In the genomic region with DNA sequence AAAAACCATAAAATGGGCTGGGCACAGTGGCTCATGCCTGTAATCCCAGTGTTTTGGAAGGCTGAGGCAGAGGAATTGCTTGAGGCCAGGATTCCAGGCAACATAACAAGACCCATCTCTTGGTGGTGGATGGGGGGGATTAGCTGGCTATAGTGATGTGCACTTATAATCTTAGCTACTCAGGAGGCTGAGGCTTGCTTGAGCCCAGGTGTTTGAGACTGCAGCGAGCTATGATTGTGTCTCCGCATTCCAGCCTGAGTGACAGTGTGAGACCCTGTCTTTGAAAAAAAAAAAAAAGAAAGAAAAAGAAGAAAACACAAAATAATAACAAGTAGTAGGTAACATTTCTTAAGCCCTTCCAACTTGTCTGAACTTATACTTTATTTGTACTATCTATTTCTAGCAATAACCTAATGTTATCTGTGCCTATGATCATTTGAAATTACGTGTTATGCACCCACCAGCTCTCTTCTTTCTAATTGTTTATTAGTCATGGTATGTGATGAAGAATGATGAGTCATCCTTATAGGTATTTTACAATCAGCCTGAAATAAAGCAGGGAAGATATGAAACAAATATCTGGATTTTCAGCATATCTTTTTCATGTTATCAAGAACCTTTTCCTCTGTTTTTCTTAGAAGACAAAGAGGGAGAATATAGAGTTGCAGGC, we compare ENCODE assay signal across 23 cellular contexts.
A peak's percentile ranks its signal among the peaks of the same experiment; 100 is the strongest.
DNase-seq lines count a peak whose midpoint lies in the region; ATAC-seq and TF ChIP-seq lines count a peak whose summit lies in the region.
"Had no signal": no experiment of that assay in that cellular context is flagged by ENCODE, and none has a peak within 500 bp of the region (broad histone marks: within the 10 kb centered on the region; RNA-seq: fewer than 3 reads in every experiment).

No MANE protein-coding gene starts in this region.

- H4K20me1 ChIP-seq in GM23248 (ENCODE audit: insufficient read depth): no peaks in the 10 kb centered on the region

- H3K9ac ChIP-seq in GM23248: no peak overlapping the region

- in situ Hi-C loops in GM23248 (cut with MboI) (no loop called here), astrocyte of the spinal cord (cut with HindIII; ENCODE audit: low sequenced_read_pairs) (no loop called here)

- TF ChIP-seq CTCF in astrocyte of the spinal cord (IDR thresholded peaks at IDR 0.05; ENCODE audit: low read depth, low read length): no peak

- H3K27ac Mint-ChIP-seq in activated T-helper 2 cell treated with anti-CD3 and anti-CD28 coated beads, Interferon-gamma antibody, Interleukin-2, Interleukin-4, amounts not matched to agents 10 μg/mL and 5 μg/mL and 100 μg/mL, durations not matched to agents 14 hours and 24 hours and 36 hours: no peak overlapping the region
- H3K27ac Mint-ChIP-seq: natural killer cell; stimulated activated effector memory CD8-positive, alpha-beta T cell treated with anti-CD3 and anti-CD28 coated beads, Interleukin-12 subunit alpha, Interleukin-12 subunit beta, amount 100 ng/mL, for 72 hours had no signal

- ATAC-seq in HG02763 (IDR thresholded peaks at IDR 0.05; ENCODE audit: unreplicated experiment) (no peak), GM18909 (IDR thresholded peaks at IDR 0.05; ENCODE audit: poor library complexity, unreplicated experiment) (no peak)
- ATAC-seq: natural killer cell; stimulated activated effector memory CD8-positive, alpha-beta T cell treated with anti-CD3 and anti-CD28 coated beads, Interleukin-12 subunit alpha, Interleukin-12 subunit beta, amount 100 ng/mL, for 72 hours had no signal

- no peak overlapping the region for H3K4me2 ChIP-seq in GM23248 (ENCODE audit: unreplicated experiment)

- no peaks in the 10 kb centered on the region for H3K9me3 Mint-ChIP-seq in activated T-helper 2 cell treated with anti-CD3 and anti-CD28 coated beads, Interferon-gamma antibody, Interleukin-2, Interleukin-4, amounts not matched to agents 10 μg/mL and 5 μg/mL and 100 μg/mL, durations not matched to agents 14 hours and 24 hours and 36 hours

- no peak overlapping the region for H3K4me3 ChIP-seq in GM23248
- no peak overlapping the region for H3K4me3 ChIP-seq in astrocyte of the spinal cord (ENCODE audit: low read depth, low read length)
- H3K4me3 ChIP-seq: ascending aorta, colonic mucosa, lung, prostate gland, thoracic aorta had no signal

- H3K4me1 ChIP-seq in GM23248 (ENCODE audit: insufficient read depth): peaks cover 33% of the 10 kb centered on the region
- H3K4me1 ChIP-seq: ascending aorta, colonic mucosa, prostate gland had no signal

- DNase-seq in GM23248 (peak; percentile 65), NCI-H69 (lab: John Stamatoyannopoulos, UW) (peak; percentile 3), astrocyte of the spinal cord (ENCODE audit: low read depth, low spot score) (peak; percentile 20), lung microvascular endothelial cell (ENCODE audit: low read depth in 2 of 2) (peak; percentile 3 to 11), germinal center (ENCODE audit: low spot score) (no peak)
- DNase-seq in activated T-helper 2 cell treated with anti-CD3 and anti-CD28 coated beads, Interferon-gamma antibody, Interleukin-2, Interleukin-4, amounts not matched to agents 10 μg/mL and 5 μg/mL and 100 μg/mL, durations not matched to agents 14 hours and 24 hours and 36 hours (ENCODE audit: low spot score): no peak
- DNase-seq: activated CD4-positive, alpha-beta T cell treated with anti-CD3 and anti-CD28 coated beads for 48 hours; activated CD8-positive, alpha-beta memory T cell treated with anti-CD3 and anti-CD28 coated beads, Interleukin-2, amount 50 U/mL, for 4 hours; activated gamma-delta T cell treated with Interleukin-2 at 50 U/mL for 16 hours; AML-193; Calu3; colonic mucosa; Karpas-422; natural killer cell; NCI-H1436 treated with DMSO at 0.1 percent for 48 hours; stimulated activated CD4-positive, alpha-beta T cell treated with anti-CD3 and anti-CD28 coated beads, Interleukin-12 subunit alpha, Interleukin-12 subunit beta, amount 100 ng/mL, for 4 hours had no signal

- H3K9me3 ChIP-seq in GM23248 (ENCODE audit: low read depth): no peaks in the 10 kb centered on the region
- H3K9me3 ChIP-seq: ascending aorta, colonic mucosa, prostate gland, thoracic aorta had no signal

- 66 to 70% methylated on average over 3 of the region's 3 CpGs for WGBS in GM23248 (ENCODE audit: low coverage in 1 of 2, low lambda C conversion rate in 2 of 2, missing lambda C conversion rate in 2 of 2), 2 experiments

- no peaks in the 10 kb centered on the region for H3K36me3 ChIP-seq in GM23248 (ENCODE audit: low read depth)
- H3K36me3 ChIP-seq: ascending aorta, colonic mucosa, prostate gland, thoracic aorta had no signal

- H3K79me2 ChIP-seq in GM23248 (ENCODE audit: insufficient read depth): no peaks in the 10 kb centered on the region

- H3K27ac ChIP-seq in GM23248: no peak overlapping the region
- H3K27ac ChIP-seq: ascending aorta, colonic mucosa, prostate gland, thoracic aorta had no signal

- no peaks in the 10 kb centered on the region for H3K27me3 Mint-ChIP-seq in activated T-helper 2 cell treated with anti-CD3 and anti-CD28 coated beads, Interferon-gamma antibody, Interleukin-2, Interleukin-4, amounts not matched to agents 10 μg/mL and 5 μg/mL and 100 μg/mL, durations not matched to agents 14 hours and 24 hours and 36 hours (ENCODE audit: low read depth)

- H3F3A ChIP-seq in GM23248 (ENCODE audit: insufficient read depth): peaks cover 19% of the 10 kb centered on the region

- peaks cover 2% of the 10 kb centered on the region for H3K4me1 Mint-ChIP-seq in activated T-helper 2 cell treated with anti-CD3 and anti-CD28 coated beads, Interferon-gamma antibody, Interleukin-2, Interleukin-4, amounts not matched to agents 10 μg/mL and 5 μg/mL and 100 μg/mL, durations not matched to agents 14 hours and 24 hours and 36 hours (ENCODE audit: low read depth)
- H3K4me1 Mint-ChIP-seq: natural killer cell; stimulated activated effector memory CD8-positive, alpha-beta T cell treated with anti-CD3 and anti-CD28 coated beads, Interleukin-12 subunit alpha, Interleukin-12 subunit beta, amount 100 ng/mL, for 72 hours had no signal

- H3K27me3 ChIP-seq in GM23248 (replicated peaks; ENCODE audit: insufficient read depth): no peaks in the 10 kb centered on the region
- H3K27me3 ChIP-seq: ascending aorta, colonic mucosa had no signal

- intact Hi-C loops in activated T-helper 2 cell treated with anti-CD3 and anti-CD28 coated beads, Interferon-gamma antibody, Interleukin-2, Interleukin-4, amounts not matched to agents 10 μg/mL and 5 μg/mL and 100 μg/mL, durations not matched to agents 14 hours and 24 hours and 36 hours (cut with micrococcal nuclease): no loop called here

- no peak overlapping the region for H2AFZ ChIP-seq in GM23248

- no peak overlapping the region for H3K4me3 Mint-ChIP-seq in activated T-helper 2 cell treated with anti-CD3 and anti-CD28 coated beads, Interferon-gamma antibody, Interleukin-2, Interleukin-4, amounts not matched to agents 10 μg/mL and 5 μg/mL and 100 μg/mL, durations not matched to agents 14 hours and 24 hours and 36 hours (ENCODE audit: low read depth)
- H3K4me3 Mint-ChIP-seq: natural killer cell; stimulated activated effector memory CD8-positive, alpha-beta T cell treated with anti-CD3 and anti-CD28 coated beads, Interleukin-12 subunit alpha, Interleukin-12 subunit beta, amount 100 ng/mL, for 72 hours had no signal

- no peaks in the 10 kb centered on the region for H3K9me2 ChIP-seq in GM23248 (ENCODE audit: insufficient read depth)

- H3K36me3 Mint-ChIP-seq in activated T-helper 2 cell treated with anti-CD3 and anti-CD28 coated beads, Interferon-gamma antibody, Interleukin-2, Interleukin-4, amounts not matched to agents 10 μg/mL and 5 μg/mL and 100 μg/mL, durations not matched to agents 14 hours and 24 hours and 36 hours (ENCODE audit: low read depth): no peaks in the 10 kb centered on the region
- H3K36me3 Mint-ChIP-seq: natural killer cell; stimulated activated effector memory CD8-positive, alpha-beta T cell treated with anti-CD3 and anti-CD28 coated beads, Interleukin-12 subunit alpha, Interleukin-12 subunit beta, amount 100 ng/mL, for 72 hours had no signal

Comparison
In these comparisons a context has a peak if more than half of its experiments do, and no peak if none do; other contexts are left out.
1. DNase-seq: peak in GM23248 (single experiment), NCI-H69 (single experiment), astrocyte of the spinal cord (single experiment) and lung microvascular endothelial cell (2 of 2); none in germinal center (single experiment) and activated T-helper 2 cell treated with anti-CD3 and anti-CD28 coated beads, Interferon-gamma antibody, Interleukin-2, Interleukin-4, amounts not matched to agents 10 μg/mL and 5 μg/mL and 100 μg/mL, durations not matched to agents 14 hours and 24 hours and 36 hours (single experiment).